8 cellular contexts compared by ENCODE assay signal in genomic region chr16:1152651-1153259, GRCh38. TPM values are rescaled to one million over a fixed set of nuclear protein-coding genes. Genes with fewer than 3 reads are reported as not detected.
DNase-seq lines count a peak whose midpoint lies in the region; ATAC-seq and TF ChIP-seq lines count a peak whose summit lies in the region.

TSS of gene CACNA1H (plus strand) at chr16:1153106. CDS start at chr16:1153738, 632 bp downstream.

- H3K4me1 ChIP-seq in right atrium auricular region = peaks cover 0 to 15% of the 10 kb centered on the region in 2 donors

- peaks cover 0 to 16% of the 10 kb centered on the region in 2 donors for H3K27me3 ChIP-seq in right atrium auricular region

- peak; percentile 73 to 76 for ATAC-seq in activated T-cell treated with anti-CD3 and anti-CD28 coated beads, Interleukin-2, amount 50 U/mL, for 4 hours
- no peak for ATAC-seq in GM18858 (IDR thresholded peaks at IDR 0.05; ENCODE audit: unreplicated experiment)

- no peaks in the 10 kb centered on the region for H3K9me3 Mint-ChIP-seq in activated T-cell treated with anti-CD3 and anti-CD28 coated beads, Interleukin-2, amount 50 U/mL, for 4 hours
- H3K9me3 Mint-ChIP-seq in Calu3 (ENCODE audit: low read depth, unreplicated experiment) = no peaks in the 10 kb centered on the region

- CTCF ChIA-PET in Calu3 (lab: Charles Lee) = no interaction called here

- no peaks in the 10 kb centered on the region for H3K9me3 ChIP-seq in right atrium auricular region

- no TSS peak for BruUV-seq in Calu3 (replicated peaks; lab: Mats Ljungman, UMichigan)

- peaks cover 5% of the 10 kb centered on the region for H3K4me1 Mint-ChIP-seq in activated T-cell treated with anti-CD3 and anti-CD28 coated beads, Interleukin-2, amount 50 U/mL, for 4 hours (ENCODE audit: low read depth)
- no peaks in the 10 kb centered on the region for H3K4me1 Mint-ChIP-seq in Calu3 (ENCODE audit: low read depth, unreplicated experiment)

- no peak within 1 kb of the TSS for H3K27ac Mint-ChIP-seq in Calu3 (ENCODE audit: unreplicated experiment)

- peak within 1 kb of the TSS; percentile 57 for H3K4me3 ChIP-seq in right atrium auricular region

- H3K36me3 Mint-ChIP-seq in activated T-cell treated with anti-CD3 and anti-CD28 coated beads, Interleukin-2, amount 50 U/mL, for 4 hours (ENCODE audit: insufficient read depth) = no peaks in the 10 kb centered on the region
- H3K36me3 Mint-ChIP-seq in Calu3 (ENCODE audit: insufficient read depth, unreplicated experiment) = no peaks in the 10 kb centered on the region

- H3K27ac ChIP-seq in right atrium auricular region = peak within 1 kb of the TSS; percentile 26 to 40

- H3K27me3 Mint-ChIP-seq in activated T-cell treated with anti-CD3 and anti-CD28 coated beads, Interleukin-2, amount 50 U/mL, for 4 hours (ENCODE audit: low read depth) = peaks cover 16% of the 10 kb centered on the region
- peaks cover 76% of the 10 kb centered on the region for H3K27me3 Mint-ChIP-seq in Calu3 (ENCODE audit: unreplicated experiment)

- peak within 1 kb of the TSS; percentile 61 for H3K4me3 Mint-ChIP-seq in activated T-cell treated with anti-CD3 and anti-CD28 coated beads, Interleukin-2, amount 50 U/mL, for 4 hours
- H3K4me3 Mint-ChIP-seq in Calu3 (ENCODE audit: low read depth, unreplicated experiment) = no peak within 1 kb of the TSS

- peak; percentile 43 to 54 for TF ChIP-seq CTCF in right atrium auricular region (IDR thresholded peaks at IDR 0.05)
- TF ChIP-seq CTCF in Calu3 (IDR thresholded peaks at IDR 0.05; ENCODE audit: unreplicated experiment) = no peak

- intact Hi-C loops in Calu3 (cut with micrococcal nuclease; ENCODE audit: unreplicated experiment) = no loop called here

- no peaks in the 10 kb centered on the region for H3K36me3 ChIP-seq in right atrium auricular region

- DNase-seq in NCI-H1436 (lab: John Stamatoyannopoulos, UW) = peak; percentile 40
- DNase-seq in NCI-H1436 treated with DMSO at 0.1 percent for 48 hours (lab: John Stamatoyannopoulos, UW) = no peak
- DNase-seq in activated T-cell treated with anti-CD3 and anti-CD28 coated beads, Interleukin-2, amount 50 U/mL, for 4 hours = peak; percentile 70
- DNase-seq in right atrium auricular region (ENCODE audit: low spot score) = no peak
- peak; percentile 12 to 43 (median 26) for DNase-seq in stimulated activated CD4-positive, alpha-beta T cell treated with anti-CD3 and anti-CD28 coated beads, Interleukin-12 subunit alpha, Interleukin-12 subunit beta, amount 100 ng/mL, for 48 hours (ENCODE audit: low read depth in 2 of 3, low spot score in 1 of 3)
- no peak for DNase-seq in SIG-M5 (lab: John Stamatoyannopoulos, UW)
- no peak for DNase-seq in Calu3

RNA-seq across cellular contexts. Expression of gene CACNA1H, which starts in this region (rescaled TPM):
- total RNA-seq in activated T-cell treated with anti-CD3 and anti-CD28 coated beads, Interleukin-2, amount 50 U/mL, for 4 hours = under 1 TPM; 0.34 to 0.51 (median 0.41) TPM
- total RNA-seq in right atrium auricular region (1 to 10 TPM; 7.0 to 9.4 TPM), Calu3 (2022) (0.05 TPM in 1 of 2 replicates, not detected in the other)

Comparison
In these comparisons a context has a peak if more than half of its experiments do, and no peak if none do; other contexts are left out.
1. DNase-seq: peak in NCI-H1436 (single experiment) and stimulated activated CD4-positive, alpha-beta T cell treated with anti-CD3 and anti-CD28 coated beads, Interleukin-12 subunit alpha, Interleukin-12 subunit beta, amount 100 ng/mL, for 48 hours (3 of 3); none in NCI-H1436 treated with DMSO at 0.1 percent for 48 hours (single experiment), right atrium auricular region (single experiment), SIG-M5 (single experiment) and Calu3 (single experiment).
2. Peak in DNase-seq and ATAC-seq in activated T-cell treated with anti-CD3 and anti-CD28 coated beads, Interleukin-2, amount 50 U/mL, for 4 hours; RNA of the gene not detected or under 1 TPM.